8 cellular contexts compared by ENCODE assay signal in genomic region chr4:141131738-141132688, GRCh38. TPM values are rescaled to one million over a fixed set of nuclear protein-coding genes. Genes with fewer than 3 reads are reported as not detected.
DNase-seq lines count a peak whose midpoint lies in the region; ATAC-seq and TF ChIP-seq lines count a peak whose summit lies in the region.

No MANE protein-coding gene starts in this region.

- H3K27ac ChIP-seq in ascending aorta (peak overlapping the region; percentile 72 to 75), iPS-20b (ENCODE audit: low read length) (no peak overlapping the region), spleen (peak overlapping the region; percentile 43 to 87 (median 78))

- H3K4me1 ChIP-seq in ascending aorta (no peaks in the 10 kb centered on the region), iPS-20b (ENCODE audit: insufficient read depth, low read length) (peaks cover 6% of the 10 kb centered on the region; the same call in 1 of the 2 replicates), spleen (peaks cover 0 to 38% (median 22%) of the 10 kb centered on the region in 6 donors)

- H3K9me3 ChIP-seq in ascending aorta (no peaks in the 10 kb centered on the region), iPS-20b (ENCODE audit: insufficient read depth, low read depth, low read length) (no peaks in the 10 kb centered on the region), spleen (no peaks in the 10 kb centered on the region)

- H3K27me3 ChIP-seq in ascending aorta (no peaks in the 10 kb centered on the region), iPS-20b (ENCODE audit: insufficient read depth, low read length) (peaks cover 32% of the 10 kb centered on the region), spleen (replicated peaks in 1 of 7) (peaks cover 0 to 62% (median 33%) of the 10 kb centered on the region in 7 donors)

- 2 to 5% (median 2%) methylated on average over 32 to 71 of the region's 71 CpGs for WGBS in spleen, 5 donors

- no peaks in the 10 kb centered on the region for H3K36me3 ChIP-seq in ascending aorta
- H3K36me3 ChIP-seq in iPS-20b (ENCODE audit: insufficient read depth, low read depth, low read length): no peaks in the 10 kb centered on the region
- no peaks in the 10 kb centered on the region for H3K36me3 ChIP-seq in spleen

- H3K4me3 ChIP-seq in ascending aorta: peak overlapping the region; percentile 89 to 92
- peak overlapping the region; percentile 85 for H3K4me3 ChIP-seq in iPS-20b (ENCODE audit: low read length)
- peak overlapping the region; percentile 52 to 81 (median 69) for H3K4me3 ChIP-seq in spleen

- peak; percentile 16 for ATAC-seq in HG03135 (IDR thresholded peaks at IDR 0.05; ENCODE audit: unreplicated experiment)

- DNase-seq in DMS53 (lab: John Stamatoyannopoulos, UW) (peak; percentile 54), DMS53 treated with DMSO at 0.1 percent for 48 hours (lab: John Stamatoyannopoulos, UW; ENCODE audit: unreplicated experiment) (no peak), ascending aorta (ENCODE audit: low spot score in 2 of 2) (peak in 1 of 2 donors; percentile 64), spleen (peak; percentile 77), NCI-H2196 treated with DMSO at 0.1 percent for 48 hours (lab: John Stamatoyannopoulos, UW; ENCODE audit: unreplicated experiment) (no peak), NCI-H226 (no peak)

- no peak for TF ChIP-seq CTCF in ascending aorta (IDR thresholded peaks at IDR 0.05)
- no peak for TF ChIP-seq CTCF in spleen (IDR thresholded peaks at IDR 0.05 in 8 of 11, conservative IDR thresholded peaks at IDR 0.05 in 3 of 11)

- H3K9ac ChIP-seq in iPS-20b (ENCODE audit: low read depth, low read length): peak overlapping the region; percentile 68; the same call in 1 of the 2 replicates

- TF ChIP-seq POLR2A in spleen (IDR thresholded peaks at IDR 0.05): no peak

- intact Hi-C loops in ascending aorta (cut with DNase I) (loop anchor here (5.0 kb wide), 8 partner anchors 85 to 1390 kb away; partner anchors contain the start of genes ELMOD2, SCOC, TBC1D9 and ZNF330), spleen (cut with DNase I; ENCODE audit: low total_unique reads) (no loop called here)

RNA-seq across cellular contexts. Expression of gene RNF150, which starts 1.3 kb away (rescaled TPM):
- 31.2 TPM for total RNA-seq in ascending aorta
- 10 to 100 TPM; 15.6 to 42.1 (median 32.0) TPM for total RNA-seq in spleen
- 1 to 10 TPM; 1.2 to 1.9 (median 1.4) TPM for polyA plus RNA-seq in spleen

Comparison
In these comparisons a context has a peak if more than half of its experiments do, and no peak if none do; other contexts are left out.
1. DNase-seq: peak in DMS53 (single experiment) and spleen (single experiment); none in DMS53 treated with DMSO at 0.1 percent for 48 hours (single experiment), NCI-H2196 treated with DMSO at 0.1 percent for 48 hours (single experiment) and NCI-H226 (single experiment).
2. Peak in every context shown above with its lines, with median percentiles within 50 percentile points of each other: H3K4me3 ChIP-seq.